8 cellular contexts compared by ENCODE assay signal in the genomic region with DNA sequence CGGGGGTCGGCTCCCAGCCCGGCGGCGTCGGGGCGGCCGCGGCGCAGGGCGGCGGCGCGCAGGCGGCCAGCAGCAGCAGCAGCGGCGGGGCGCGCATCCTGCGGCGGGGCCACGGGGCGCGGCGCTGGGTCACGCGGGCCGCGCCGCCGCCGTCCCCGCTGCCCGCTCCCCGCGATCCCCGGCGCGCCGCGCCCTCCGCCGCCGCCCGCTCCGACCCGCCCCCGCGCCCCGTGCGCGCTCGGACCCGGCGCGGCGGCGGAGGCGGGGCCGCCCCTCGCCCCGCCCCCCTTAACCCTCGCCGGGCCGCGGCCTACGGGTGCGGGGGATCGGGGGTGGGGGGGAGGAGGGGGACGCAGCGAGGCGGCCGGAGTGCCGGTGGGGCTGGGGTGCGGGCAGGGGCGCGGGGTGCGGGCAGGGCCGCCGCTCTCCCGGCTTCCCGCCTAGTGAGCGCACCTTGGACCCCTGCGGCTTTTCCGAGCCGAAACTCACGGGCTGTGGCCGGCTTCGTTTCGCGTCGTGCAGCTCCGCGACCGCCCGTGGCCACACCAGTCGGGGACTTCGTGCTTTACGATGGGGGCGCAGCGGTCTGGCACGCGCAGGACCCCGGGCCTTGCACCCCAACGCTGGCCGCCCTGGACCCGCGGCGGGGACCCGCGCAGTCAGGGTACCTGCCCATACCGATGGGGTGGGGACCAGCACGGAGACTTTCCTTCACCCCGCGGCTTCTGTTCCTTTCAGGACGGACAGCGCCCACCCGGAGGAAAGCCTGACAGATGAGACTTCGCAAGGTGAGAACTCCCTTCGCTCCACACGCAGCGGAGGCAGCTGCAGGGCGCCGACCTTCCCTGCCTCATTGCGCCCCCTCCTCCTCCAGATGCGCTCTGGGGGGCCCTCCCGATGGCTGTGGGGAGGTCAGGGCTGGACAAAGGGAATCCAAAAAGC. TPM values are rescaled to one million over a fixed set of nuclear protein-coding genes. Genes with fewer than 3 reads are reported as not detected.
DNase-seq lines count a peak whose midpoint lies in the region; ATAC-seq, FAIRE-seq and TF ChIP-seq lines count a peak whose summit lies in the region.

Gene FNDC10, minus strand, starts transcription at position 217 of the 942 bp plus-strand sequence. Its CDS starts 120 bp downstream, at position 97.

- H3K23ac ChIP-seq in mesenchymal stem cell (ENCODE audit: low read length in 2 of 2): peak within 1 kb of the TSS in 1 of 2 experiments; percentile 88

- peak within 1 kb of the TSS; percentile 46 for H4K8ac ChIP-seq in mesenchymal stem cell (ENCODE audit: low read length)

- CTCF ChIA-PET in HEK293T (lab: Yijun Ruan, JAX): no interaction called here

- FAIRE-seq in bronchial epithelial cell (lab: Jason Lieb, UNC): no peak

- POLR2A ChIA-PET in HEK293T (lab: Yijun Ruan, JAX): interaction anchor here (5.4 kb wide), 1 partner anchor 15 kb away, joined by 33 read pairs; the partner anchor contains the start of gene MIB2

- H3K4me1 ChIP-seq in mesenchymal stem cell (ENCODE audit: control insufficient read depth, insufficient read depth, low read depth, low read length): peaks cover 36% of the 10 kb centered on the region

- peak within 1 kb of the TSS in 1 of 2 experiments; percentile 47 for H2BK12ac ChIP-seq in mesenchymal stem cell (ENCODE audit: low read length in 2 of 2)

- H3K9me3 ChIP-seq in mesenchymal stem cell (ENCODE audit: control insufficient read depth, low read length): no peaks in the 10 kb centered on the region

- no peak for ATAC-seq in HG02642 (IDR thresholded peaks at IDR 0.05; ENCODE audit: poor library complexity, unreplicated experiment)

- no peak within 1 kb of the TSS for H2BK120ac ChIP-seq in mesenchymal stem cell (ENCODE audit: low read depth, low read length)

- peak within 1 kb of the TSS; percentile 34 to 68 for H3K18ac ChIP-seq in mesenchymal stem cell (ENCODE audit: low read depth in 1 of 2, low read length in 2 of 2)

- peak within 1 kb of the TSS; percentile 76 for H3K4me2 ChIP-seq in mesenchymal stem cell (ENCODE audit: low read length, poor library complexity, severe bottlenecking)

- peak within 1 kb of the TSS; percentile 35 for H3K4me3 ChIP-seq in AG09309 (ENCODE audit: control insufficient read depth, low read depth, low read length)
- H3K4me3 ChIP-seq in bronchial epithelial cell (ENCODE audit: low read depth, low read length): peak within 1 kb of the TSS; percentile 35
- peak within 1 kb of the TSS; percentile 49 to 75 for H3K4me3 ChIP-seq in mesenchymal stem cell (ENCODE audit: insufficient read depth in 1 of 2, low read depth in 1 of 2, low read length in 2 of 2)

- peak within 1 kb of the TSS; percentile 74 for H2BK15ac ChIP-seq in mesenchymal stem cell (ENCODE audit: low read depth, poor library complexity, severe bottlenecking)

- no peak within 1 kb of the TSS for H2BK5ac ChIP-seq in mesenchymal stem cell (ENCODE audit: low read depth, low read length, poor library complexity, severe bottlenecking)

- H3K14ac ChIP-seq in mesenchymal stem cell (ENCODE audit: low read length in 2 of 2): no peak within 1 kb of the TSS

- no peaks in the 10 kb centered on the region for H3K79me1 ChIP-seq in mesenchymal stem cell (replicated peaks; ENCODE audit: low read length, poor library complexity, severe bottlenecking)

- H3K27me3 ChIP-seq in bronchial epithelial cell (ENCODE audit: control insufficient read depth, insufficient read depth, low read length) (peaks cover 8% of the 10 kb centered on the region), mesenchymal stem cell (ENCODE audit: control insufficient read depth in 1 of 2, insufficient read depth in 1 of 2, low read length in 2 of 2) (peaks cover 76 to 77% of the 10 kb centered on the region in 2 experiments)

- DNase-seq in AG09309 (ENCODE audit: low read depth) (no peak), HEK293T (ENCODE audit: extremely low spot score) (no peak), bronchial epithelial cell (ENCODE audit: low read depth) (no peak), mesenchymal stem cell (no peak), NOMO-1 treated with DMSO at 0.1 percent for 48 hours (lab: John Stamatoyannopoulos, UW; ENCODE audit: unreplicated experiment) (no peak), NAMALWA (ENCODE audit: low spot score) (no peak), inferior parietal cortex (ENCODE audit: extremely low spot score) (no peak)

- no peak within 1 kb of the TSS for H3K27ac ChIP-seq in mesenchymal stem cell (ENCODE audit: low read length, poor library complexity, severe bottlenecking)

- H3K4ac ChIP-seq in mesenchymal stem cell (ENCODE audit: low read depth in 1 of 2, low read length in 2 of 2): no peak within 1 kb of the TSS

- 10% methylated on average over 46 of the region's 127 CpGs for WGBS in mesenchymal stem cell

- peak within 1 kb of the TSS; percentile 36 for H2AFZ ChIP-seq in mesenchymal stem cell (ENCODE audit: low read depth, low read length)

- no peak within 1 kb of the TSS for H4K91ac ChIP-seq in mesenchymal stem cell (ENCODE audit: low read length)

- H2AK5ac ChIP-seq in mesenchymal stem cell (ENCODE audit: low read length, severe bottlenecking): no peak within 1 kb of the TSS

- H3K36me3 ChIP-seq in bronchial epithelial cell (ENCODE audit: control insufficient read depth, insufficient read depth, low read length) (no peaks in the 10 kb centered on the region), mesenchymal stem cell (ENCODE audit: control insufficient read depth in 1 of 2, insufficient read depth in 2 of 2, low read depth in 1 of 2, low read length in 2 of 2) (peaks cover 0 to 3% of the 10 kb centered on the region in 2 experiments)

- TF ChIP-seq CTCF in AG09309 (IDR thresholded peaks at IDR 0.05; ENCODE audit: control insufficient read depth, insufficient read depth, low read depth, low read length, missing control alignments) (no peak), bronchial epithelial cell (IDR thresholded peaks at IDR 0.05; ENCODE audit: insufficient read depth, low read length, severe bottlenecking) (no peak)

- no peak within 1 kb of the TSS for H3K9ac ChIP-seq in mesenchymal stem cell (ENCODE audit: low read length)

TF ChIP-seq in HEK293T, 16 proteins besides CTCF, POLR2A, EP300 and RAD21:
- peak; percentile 41; the same call in 1 of the 2 replicates for TF ChIP-seq L3MBTL2 (conservative IDR thresholded peaks at IDR 0.05)
- no peak for TF ChIP-seq BHLHE40 (IDR thresholded peaks at IDR 0.05; ENCODE audit: borderline replicate concordance)
- TF ChIP-seq TARDBP (IDR thresholded peaks at IDR 0.05): no peak
- TF ChIP-seq FOXM1 (IDR thresholded peaks at IDR 0.05; ENCODE audit: borderline replicate concordance): no peak
- TF ChIP-seq HDGF (IDR thresholded peaks at IDR 0.05; ENCODE audit: borderline replicate concordance): no peak
- no peak for TF ChIP-seq SUZ12 (IDR thresholded peaks at IDR 0.05)
- TF ChIP-seq ZNF384 (IDR thresholded peaks at IDR 0.05): no peak
- TF ChIP-seq FOXK2 (IDR thresholded peaks at IDR 0.05): no peak
- TF ChIP-seq SP1 (IDR thresholded peaks at IDR 0.05): no peak

RNA-seq across cellular contexts. Expression of gene FNDC10, which starts in this region (rescaled TPM):
- 0.26 TPM in 2 replicates for total RNA-seq in bronchial epithelial cell
- polyA plus RNA-seq in mesenchymal stem cell (2013, experiment 1 of 2): 7.2 TPM
- polyA plus RNA-seq in mesenchymal stem cell (2013, experiment 2 of 2): 7.8 TPM
